In the genomic region with DNA sequence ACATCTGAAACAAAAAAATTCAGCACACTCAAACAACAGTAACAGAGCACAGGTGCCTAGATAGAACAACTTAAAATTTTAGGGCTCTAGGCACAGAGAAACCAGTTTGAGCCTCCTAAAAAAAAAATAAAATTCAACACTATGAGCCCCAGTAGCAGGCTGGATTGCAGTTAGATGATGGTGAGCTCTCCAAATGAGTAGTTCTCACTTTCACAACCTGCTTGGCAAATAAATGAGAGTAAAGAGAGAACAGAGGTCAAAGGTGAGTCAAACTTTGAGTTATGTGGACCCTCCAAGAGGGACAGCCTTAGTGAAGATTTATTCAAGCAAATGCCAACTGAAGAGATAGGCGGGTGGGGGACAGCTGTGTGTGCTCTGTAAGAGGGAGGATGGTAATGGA, we compare ENCODE assay signal across 18 cellular contexts. TPM values are rescaled to one million over a fixed set of nuclear protein-coding genes. Genes with fewer than 3 reads are reported as not detected.
DNase-seq lines count a peak whose midpoint lies in the region; ATAC-seq and TF ChIP-seq lines count a peak whose summit lies in the region.
"Had no signal": no experiment of that assay in that cellular context is flagged by ENCODE, and none has a peak within 500 bp of the region (broad histone marks: within the 10 kb centered on the region; RNA-seq: fewer than 3 reads in every experiment).

No MANE protein-coding gene starts in this region.

- peak overlapping the region in 1 of 4 donors; percentile 4 for H3K27ac ChIP-seq in esophagus muscularis mucosa (replicated peaks in 1 of 4)
- H3K27ac ChIP-seq: colonic mucosa, epithelial cell of prostate had no signal

- TF ChIP-seq EP300 in esophagus muscularis mucosa (IDR thresholded peaks at IDR 0.05), result no peak

- no peak for TF ChIP-seq POLR2A in esophagus muscularis mucosa (IDR thresholded peaks at IDR 0.05; ENCODE audit: low read depth)

- no peaks in the 10 kb centered on the region for H3K36me3 ChIP-seq in esophagus muscularis mucosa
- H3K36me3 ChIP-seq: colonic mucosa had no signal

- no peak overlapping the region for H3K4me3 ChIP-seq in esophagus muscularis mucosa
- H3K4me3 ChIP-seq: colonic mucosa had no signal

- peaks cover 17 to 68% (median 56%) of the 10 kb centered on the region in 4 donors for H3K4me1 ChIP-seq in esophagus muscularis mucosa
- H3K4me1 ChIP-seq: colonic mucosa had no signal

- peak; percentile 66 for ATAC-seq in GM18498 (IDR thresholded peaks at IDR 0.05; ENCODE audit: unreplicated experiment)
- peak; percentile 41 for ATAC-seq in GM19372 (IDR thresholded peaks at IDR 0.05; ENCODE audit: low read depth, unreplicated experiment)
- peak; percentile 45 for ATAC-seq in HG03135 (IDR thresholded peaks at IDR 0.05; ENCODE audit: unreplicated experiment)
- no peak for ATAC-seq in HG03280 (IDR thresholded peaks at IDR 0.05; ENCODE audit: unreplicated experiment)
- ATAC-seq in GM19328 (IDR thresholded peaks at IDR 0.05; ENCODE audit: unreplicated experiment), result no peak
- ATAC-seq: T-helper 17 cell had no signal

- H3K27me3 ChIP-seq in esophagus muscularis mucosa, result no peaks in the 10 kb centered on the region
- H3K27me3 ChIP-seq: colonic mucosa had no signal

- no peak for TF ChIP-seq CTCF in esophagus muscularis mucosa (IDR thresholded peaks at IDR 0.05)

- DNase-seq in esophagus muscularis mucosa (ENCODE audit: extremely low spot score) (peak; percentile 39), RPMI8226 (no peak)
- no peak for DNase-seq in activated CD8-positive, alpha-beta memory T cell treated with anti-CD3 and anti-CD28 coated beads, Interleukin-2, amount 50 U/mL, for 4 hours
- DNase-seq: activated CD4-positive, alpha-beta T cell treated with anti-CD3 and anti-CD28 coated beads for 4 hours; activated T-cell treated with anti-CD3 and anti-CD28 coated beads, Interleukin-2, amount 50 U/mL, for 48 hours; amygdala; colonic mucosa; NCI-H774; posterior cingulate gyrus; substantia nigra; T-helper 17 cell had no signal

- intact Hi-C loops in esophagus muscularis mucosa (cut with DNase I), result no loop called here

- 88% methylated on average over 1 of the region's 1 CpG for WGBS in esophagus muscularis mucosa

- no peaks in the 10 kb centered on the region for H3K9me3 ChIP-seq in esophagus muscularis mucosa
- H3K9me3 ChIP-seq: colonic mucosa had no signal

RNA-seq across cellular contexts. Expression of a gene that starts 3.6 kb away (rescaled TPM):
- 1 to 10 TPM; 2.8 to 4.6 (median 3.9) TPM for total RNA-seq in esophagus muscularis mucosa
- total RNA-seq: HT-29 had no signal

Comparison
In these comparisons a context has a peak if more than half of its experiments do, and no peak if none do; other contexts are left out.
1. ATAC-seq: peak in GM18498 (single experiment), GM19372 (single experiment) and HG03135 (single experiment); none in HG03280 (single experiment) and GM19328 (single experiment).